ENCODE assay signal across 10 cellular contexts in genomic region chr2:78992451-78992806, GRCh38. TPM values are rescaled to one million over a fixed set of nuclear protein-coding genes. Genes with fewer than 3 reads are reported as not detected.
DNase-seq lines count a peak whose midpoint lies in the region; ATAC-seq and TF ChIP-seq lines count a peak whose summit lies in the region.
"Had no signal": no experiment of that assay in that cellular context is flagged by ENCODE, and none has a peak within 500 bp of the region (broad histone marks: within the 10 kb centered on the region; RNA-seq: fewer than 3 reads in every experiment).

No MANE protein-coding gene starts in this region.

- H3K27ac Mint-ChIP-seq in progenitor cell of endocrine pancreas: peak overlapping the region; percentile 69
- no peak overlapping the region for H3K27ac Mint-ChIP-seq in activated naive CD4-positive, alpha-beta T cell treated with anti-CD3 and anti-CD28 coated beads, Interleukin-2, amount 50 U/mL, for 72 hours

- no peaks in the 10 kb centered on the region for H3K4me1 ChIP-seq in SJCRH30

- TF ChIP-seq CTCF in GM13976 (IDR thresholded peaks at IDR 0.05; ENCODE audit: borderline replicate concordance, control extremely low read depth, extremely low read depth, insufficient read depth, missing control alignments) (no peak), fibroblast of mammary gland (conservative IDR thresholded peaks at IDR 0.05; ENCODE audit: control insufficient read depth, insufficient read depth, low read depth, low read length) (peak; percentile 15), progenitor cell of endocrine pancreas (IDR thresholded peaks at IDR 0.05; ENCODE audit: unreplicated experiment) (peak; percentile 74)

- H3K27me3 Mint-ChIP-seq in progenitor cell of endocrine pancreas: peaks cover 36% of the 10 kb centered on the region

- H3K9me3 Mint-ChIP-seq in progenitor cell of endocrine pancreas (ENCODE audit: low read depth): no peaks in the 10 kb centered on the region
- H3K9me3 Mint-ChIP-seq in activated naive CD4-positive, alpha-beta T cell treated with anti-CD3 and anti-CD28 coated beads, Interleukin-2, amount 50 U/mL, for 72 hours: peaks cover 15 to 21% of the 10 kb centered on the region in 2 donors

- no peaks in the 10 kb centered on the region for H3K36me3 Mint-ChIP-seq in progenitor cell of endocrine pancreas (ENCODE audit: insufficient read depth)
- H3K36me3 Mint-ChIP-seq in activated naive CD4-positive, alpha-beta T cell treated with anti-CD3 and anti-CD28 coated beads, Interleukin-2, amount 50 U/mL, for 72 hours: peaks cover 25% of the 10 kb centered on the region in 2 donors

- H3K36me3 ChIP-seq in SJCRH30: no peaks in the 10 kb centered on the region

- peaks cover 10% of the 10 kb centered on the region for H3K4me1 Mint-ChIP-seq in progenitor cell of endocrine pancreas (ENCODE audit: low read depth)

- DNase-seq in GM13976 (ENCODE audit: low spot score) (peak; percentile 41), NCI-H2227 treated with DMSO at 0.1 percent for 48 hours (lab: John Stamatoyannopoulos, UW) (peak; percentile 49), fibroblast of mammary gland (ENCODE audit: low read depth) (peak; percentile 2), progenitor cell of endocrine pancreas (ENCODE audit: low spot score, unreplicated experiment) (peak; percentile 17), germinal center (ENCODE audit: low spot score) (no peak), SJCRH30 (no peak)
- DNase-seq in activated naive CD4-positive, alpha-beta T cell treated with anti-CD3 and anti-CD28 coated beads, Interleukin-2, amount 50 U/mL, for 72 hours (ENCODE audit: low spot score in 2 of 2): no peak

- peaks cover 15% of the 10 kb centered on the region; the same call in 1 of the 2 replicates for H3K27me3 ChIP-seq in SJCRH30

- H3K4me3 ChIP-seq in fibroblast of mammary gland (ENCODE audit: control insufficient read depth, low read depth, low read length) (no peak overlapping the region), SJCRH30 (no peak overlapping the region)

- in situ Hi-C loops in GM13976 (cut with MboI; ENCODE audit: low sequenced_read_pairs, unreplicated experiment): loop anchor here (25.0 kb wide), 1 partner anchor 330 kb away; no protein-coding TSS in a partner anchor

- ATAC-seq in activated naive CD4-positive, alpha-beta T cell treated with anti-CD3 and anti-CD28 coated beads, Interleukin-2, amount 50 U/mL, for 72 hours: no peak
- no peak for ATAC-seq in HG03097 (IDR thresholded peaks at IDR 0.05; ENCODE audit: low FRiP score, unreplicated experiment)
- ATAC-seq: HCT116 had no signal

- H3K4me3 Mint-ChIP-seq in progenitor cell of endocrine pancreas (ENCODE audit: low read depth): peak overlapping the region; percentile 78

- H3K9me3 ChIP-seq in SJCRH30 (replicated peaks): no peaks in the 10 kb centered on the region

- no peak overlapping the region for H3K27ac ChIP-seq in SJCRH30

RNA-seq across cellular contexts. Expression of gene REG3G, which starts 33.1 kb away (rescaled TPM):
- not detected in 2 replicates for total RNA-seq in progenitor cell of endocrine pancreas
- not detected for total RNA-seq in activated naive CD4-positive, alpha-beta T cell treated with anti-CD3 and anti-CD28 coated beads, Interleukin-2, amount 50 U/mL, for 72 hours
- not detected in 2 replicates for total RNA-seq in SJCRH30 (2014; rRNA removed; shearing (Covaris generic))
- total RNA-seq: fibroblast of lung had no signal

Comparison
In these comparisons a context has a peak if more than half of its experiments do, and no peak if none do; other contexts are left out.
1. DNase-seq: peak in GM13976 (single experiment), NCI-H2227 treated with DMSO at 0.1 percent for 48 hours (single experiment), fibroblast of mammary gland (single experiment) and progenitor cell of endocrine pancreas (single experiment); none in activated naive CD4-positive, alpha-beta T cell treated with anti-CD3 and anti-CD28 coated beads, Interleukin-2, amount 50 U/mL, for 72 hours (0 of 2), germinal center (single experiment) and SJCRH30 (0 of 2).